12 cellular contexts compared by ENCODE assay signal in genomic region chr1:113255728-113256347, GRCh38.
DNase-seq lines count a peak whose midpoint lies in the region; TF ChIP-seq lines count a peak whose summit lies in the region.
"Had no signal": no experiment of that assay in that cellular context is flagged by ENCODE, and none has a peak within 500 bp of the region (broad histone marks: within the 10 kb centered on the region; RNA-seq: fewer than 3 reads in every experiment).

No MANE protein-coding gene starts in this region.

- H3K27ac Mint-ChIP-seq in MCF 10A (ENCODE audit: low read depth, unreplicated experiment) = no peak overlapping the region

- H3K4me1 ChIP-seq in breast epithelium = no peaks in the 10 kb centered on the region
- H3K4me1 ChIP-seq in muscle layer of duodenum (ENCODE audit: control insufficient read depth in 1 of 2, insufficient read depth in 2 of 2, low read length in 2 of 2) = no peaks in the 10 kb centered on the region

- POLR2A ChIA-PET in MCF 10A (lab: Yijun Ruan, JAX) = no interaction called here

- intact Hi-C loops in breast epithelium (cut with DNase I; ENCODE audit: low total_unique reads) = no loop called here
- intact Hi-C loops in MCF 10A (cut with micrococcal nuclease) = no loop called here

- H3K4me3 ChIP-seq in breast epithelium (peak overlapping the region in 2 of 3 donors; percentile 2 to 26), muscle layer of duodenum (ENCODE audit: low read depth in 1 of 2, low read length in 2 of 2) (no peak overlapping the region)

- CTCF ChIA-PET in MCF 10A (lab: Yijun Ruan, JAX) = no interaction called here

- no peak for TF ChIP-seq POLR2A in breast epithelium (IDR thresholded peaks at IDR 0.05)

- H3K36me3 Mint-ChIP-seq in MCF 10A (ENCODE audit: insufficient read depth, unreplicated experiment) = no peaks in the 10 kb centered on the region

- TF ChIP-seq CTCF in breast epithelium (IDR thresholded peaks at IDR 0.05) (no peak), MCF 10A (IDR thresholded peaks at IDR 0.05; ENCODE audit: unreplicated experiment) (no peak)

- H3K27ac ChIP-seq in breast epithelium = peak overlapping the region; percentile 73 to 82
- H3K27ac ChIP-seq in epithelial cell of prostate = peak overlapping the region; percentile 36
- H3K27ac ChIP-seq in muscle layer of duodenum (ENCODE audit: low read length) = peak overlapping the region; percentile 40

- H3K4me3 Mint-ChIP-seq in MCF 10A (ENCODE audit: unreplicated experiment) = no peak overlapping the region
- H3K4me3 Mint-ChIP-seq: central memory CD8-positive, alpha-beta T cell had no signal

- DNase-seq in breast epithelium (ENCODE audit: low spot score in 2 of 2) (no peak), MCF 10A (ENCODE audit: unreplicated experiment) (no peak), epithelial cell of prostate (ENCODE audit: low read depth, low spot score) (no peak), cerebellar cortex (ENCODE audit: low spot score) (no peak), NCI-H146 treated with DMSO at 0.1 percent for 48 hours (lab: John Stamatoyannopoulos, UW; ENCODE audit: unreplicated experiment) (no peak), medulla oblongata (ENCODE audit: extremely low spot score) (no peak)
- no peak for DNase-seq in activated CD4-positive, alpha-beta T cell treated with anti-CD3 and anti-CD28 coated beads for 48 hours
- DNase-seq: activated CD4-positive, alpha-beta T cell treated with anti-CD3 and anti-CD28 coated beads for 4 hours; activated gamma-delta T cell treated with Interleukin-2 at 50 U/mL for 16 hours; posterior cingulate gyrus had no signal

- H3K36me3 ChIP-seq in breast epithelium = no peaks in the 10 kb centered on the region
- H3K36me3 ChIP-seq in muscle layer of duodenum (ENCODE audit: control insufficient read depth in 1 of 2, insufficient read depth in 2 of 2, low read length in 2 of 2) = no peaks in the 10 kb centered on the region

- H3K9me3 ChIP-seq in breast epithelium (no peaks in the 10 kb centered on the region), muscle layer of duodenum (ENCODE audit: control insufficient read depth in 1 of 2, low read length in 2 of 2) (no peaks in the 10 kb centered on the region)

- BruUV-seq in MCF 10A (replicated peaks; lab: Mats Ljungman, UMichigan) = no TSS peak

- H3K4me1 Mint-ChIP-seq in MCF 10A (ENCODE audit: insufficient read depth, unreplicated experiment) = no peaks in the 10 kb centered on the region
- H3K4me1 Mint-ChIP-seq: central memory CD8-positive, alpha-beta T cell had no signal

- H3K27me3 ChIP-seq in breast epithelium (no peaks in the 10 kb centered on the region), muscle layer of duodenum (ENCODE audit: low read depth, low read length) (no peaks in the 10 kb centered on the region)

- no peaks in the 10 kb centered on the region for H3K27me3 Mint-ChIP-seq in MCF 10A (ENCODE audit: insufficient read depth, unreplicated experiment)

- no peaks in the 10 kb centered on the region for H3K9me3 Mint-ChIP-seq in MCF 10A (ENCODE audit: unreplicated experiment)
- H3K9me3 Mint-ChIP-seq: central memory CD8-positive, alpha-beta T cell had no signal

Comparison
In these comparisons a context has a peak if more than half of its experiments do, and no peak if none do; other contexts are left out.
1. H3K4me3 ChIP-seq: peak in breast epithelium (2 of 3); none in muscle layer of duodenum (0 of 2).
2. Peak in every context shown above with its lines, with median percentiles within 50 percentile points of each other: H3K27ac ChIP-seq.